ENCODE assay signal across 8 cellular contexts in the genomic region with DNA sequence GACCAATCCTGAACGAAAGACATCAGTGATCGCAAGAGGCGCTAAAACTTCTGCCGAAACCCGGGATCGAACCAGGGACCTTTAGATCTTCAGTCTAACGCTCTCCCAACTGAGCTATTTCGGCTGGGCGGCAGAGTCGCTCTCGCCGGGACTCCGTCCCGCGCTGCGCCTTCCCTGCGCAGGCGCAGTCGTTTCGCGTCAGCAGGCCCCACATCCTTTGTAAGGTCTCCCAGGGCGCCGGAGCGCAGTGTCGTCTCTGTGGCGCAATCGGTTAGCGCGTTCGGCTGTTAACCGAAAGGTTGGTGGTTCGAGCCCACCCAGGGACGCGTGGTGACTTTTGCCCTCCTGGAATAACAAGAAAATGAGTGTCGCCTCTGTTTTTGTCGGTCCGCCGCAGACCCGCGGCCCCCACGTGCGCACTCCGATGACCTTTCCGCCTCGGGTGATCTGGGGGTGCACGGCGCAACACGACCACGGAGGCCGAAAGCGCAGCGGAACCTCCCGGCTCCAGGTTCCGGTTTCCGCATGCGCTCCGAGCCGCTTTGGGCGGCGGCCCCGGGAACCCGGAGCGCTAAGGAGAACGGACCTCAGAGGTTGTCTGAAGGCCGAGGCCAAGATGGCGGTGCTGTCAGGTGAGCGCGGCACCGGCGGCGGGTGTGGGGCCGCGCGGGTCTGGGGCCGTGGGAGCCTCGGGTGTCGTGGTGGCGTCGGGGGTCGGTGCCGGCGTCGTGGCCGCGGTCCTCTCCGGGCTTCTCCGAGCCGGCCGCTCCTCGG. TPM values are rescaled to one million over a fixed set of nuclear protein-coding genes. Genes with fewer than 3 reads are reported as not detected.
DNase-seq lines count a peak whose midpoint lies in the region; TF ChIP-seq lines count a peak whose summit lies in the region.

A gene (plus strand): TSS at position 597 of the 774 bp plus-strand sequence. CDS start 20 bp downstream, at position 617.

- H4K20me1 ChIP-seq in MM.1S (ENCODE audit: insufficient read depth, low read length) (no peaks in the 10 kb centered on the region), neural cell (ENCODE audit: insufficient read depth) (no peaks in the 10 kb centered on the region)

- peak within 1 kb of the TSS; percentile 91 for H3K9ac ChIP-seq in MM.1S (ENCODE audit: low read length)
- peak within 1 kb of the TSS; percentile 85 for H3K9ac ChIP-seq in neural cell (ENCODE audit: low read length)

- TF ChIP-seq EP300 in neural cell (conservative IDR thresholded peaks at IDR 0.05; ENCODE audit: poor library complexity, severe bottlenecking) = peak; percentile 83
- TF ChIP-seq EP300 in stomach (IDR thresholded peaks at IDR 0.05) = no peak

- peak within 1 kb of the TSS; percentile 75 for H2AFZ ChIP-seq in MM.1S (ENCODE audit: low read length)
- peak within 1 kb of the TSS; percentile 69 for H2AFZ ChIP-seq in neural cell (ENCODE audit: low read depth, low read length)

- H3K4me2 ChIP-seq in MM.1S (ENCODE audit: low read depth, low read length) (peak within 1 kb of the TSS; percentile 85), neural cell (ENCODE audit: low read length) (peak within 1 kb of the TSS; percentile 90)

- H3K4me3 ChIP-seq in HAP-1 (peak within 1 kb of the TSS; percentile 59), MM.1S (ENCODE audit: low read length) (peak within 1 kb of the TSS; percentile 96), neural cell (ENCODE audit: low read length) (peak within 1 kb of the TSS; percentile 99), stomach (peak within 1 kb of the TSS; percentile 72 to 96 (median 91))

- DNase-seq in GDM1 (lab: John Stamatoyannopoulos, UW) = peak; percentile 82
- peak; percentile 76 to 92 for DNase-seq in HAP-1 (ENCODE audit: low spot score in 2 of 2)
- peak; percentile 94 for DNase-seq in MM.1S
- DNase-seq in SHP77 treated with DMSO at 0.1 percent for 48 hours (lab: John Stamatoyannopoulos, UW) = peak; percentile 58
- peak; percentile 92 for DNase-seq in activated effector memory CD4-positive, alpha-beta T cell treated with Interleukin-2 at 50 U/mL for 16 hours
- peak; percentile 82 for DNase-seq in fibroblast of the conjunctiva (ENCODE audit: low read depth)
- DNase-seq in stomach = peak; percentile 92

- peaks cover 20% of the 10 kb centered on the region for H3F3A ChIP-seq in MM.1S (ENCODE audit: insufficient read depth, low read length)
- no peaks in the 10 kb centered on the region for H3F3A ChIP-seq in neural cell (ENCODE audit: insufficient read depth, low read length, poor library complexity, severe bottlenecking)

- peaks cover 28% of the 10 kb centered on the region for H3K36me3 ChIP-seq in HAP-1 (replicated peaks)
- no peaks in the 10 kb centered on the region for H3K36me3 ChIP-seq in MM.1S (replicated peaks; ENCODE audit: insufficient read depth, low read length)
- H3K36me3 ChIP-seq in neural cell (ENCODE audit: insufficient read depth, low read length) = no peaks in the 10 kb centered on the region
- peaks cover 10 to 29% (median 23%) of the 10 kb centered on the region in 4 donors for H3K36me3 ChIP-seq in stomach

- H3K9me2 ChIP-seq in MM.1S (replicated peaks; ENCODE audit: insufficient read depth, low read length) (no peaks in the 10 kb centered on the region), neural cell (ENCODE audit: insufficient read depth, low read length) (no peaks in the 10 kb centered on the region)

- WGBS in stomach, 5 donors = 0 to 1% (median 0%) methylated on average over 34 to 90 of the region's 90 CpGs

- H3K4me1 ChIP-seq in HAP-1 (peaks cover 11% of the 10 kb centered on the region), MM.1S (ENCODE audit: low read length) (0 out of 2 replicates have a peak, but pooled peaks cover 3% of the 10 kb centered on the region), stomach (peaks cover 12 to 56% (median 45%) of the 10 kb centered on the region in 4 donors)

- H3K79me2 ChIP-seq in MM.1S (ENCODE audit: low read length) (peaks cover 45% of the 10 kb centered on the region), neural cell (replicated peaks; ENCODE audit: insufficient read depth, low read length) (peaks cover 10% of the 10 kb centered on the region)

- TF ChIP-seq CTCF in MM.1S (IDR thresholded peaks at IDR 0.05; ENCODE audit: low read length) (peak; percentile 36), neural cell (IDR thresholded peaks at IDR 0.05; ENCODE audit: poor library complexity, severe bottlenecking) (peak; percentile 66), stomach (IDR thresholded peaks at IDR 0.05) (peak in 1 of 7 experiments; percentile 37)

- H3K9me3 ChIP-seq in HAP-1 = no peaks in the 10 kb centered on the region
- no peaks in the 10 kb centered on the region for H3K9me3 ChIP-seq in MM.1S (replicated peaks; ENCODE audit: insufficient read depth, low read length)
- H3K9me3 ChIP-seq in neural cell (ENCODE audit: low read length) = no peaks in the 10 kb centered on the region
- no peaks in the 10 kb centered on the region for H3K9me3 ChIP-seq in stomach

- TF ChIP-seq RAD21 in neural cell (conservative IDR thresholded peaks at IDR 0.05) = peak; percentile 50

- TF ChIP-seq POLR2A in stomach (IDR thresholded peaks at IDR 0.05) = no peak

- H3K27me3 ChIP-seq in HAP-1 (ENCODE audit: low read depth) (no peaks in the 10 kb centered on the region), MM.1S (replicated peaks; ENCODE audit: insufficient read depth, low read length) (no peaks in the 10 kb centered on the region), neural cell (ENCODE audit: insufficient read depth, low read depth, low read length) (no peaks in the 10 kb centered on the region), stomach (no peaks in the 10 kb centered on the region)

- H3K27ac ChIP-seq in MM.1S (ENCODE audit: low read length) (peak within 1 kb of the TSS; percentile 78; the same call in 1 of the 2 replicates), neural cell (ENCODE audit: low read length) (peak within 1 kb of the TSS; percentile 80), stomach (peak within 1 kb of the TSS; percentile 88 to 92 (median 89))

- intact Hi-C loops in stomach (cut with DNase I; ENCODE audit: low total_unique reads) = no loop called here

- in situ Hi-C loops in HAP-1 (cut with MboI; ENCODE audit: low sequenced_read_pairs) = loop anchor here (5.0 kb wide), 1 partner anchor 101 kb away; no protein-coding TSS in a partner anchor

TF ChIP-seq in neural cell, 6 proteins besides CTCF, POLR2A, EP300 and RAD21:
- TF ChIP-seq SMC3 (conservative IDR thresholded peaks at IDR 0.05; ENCODE audit: poor library complexity) = peak; percentile 68
- TF ChIP-seq EZH2 (IDR thresholded peaks at IDR 0.05; ENCODE audit: borderline replicate concordance, insufficient read depth, low read length, poor library complexity, severe bottlenecking) = no peak
- TF ChIP-seq POLR2AphosphoS5 (IDR thresholded peaks at IDR 0.05) = peak; percentile 85
- TF ChIP-seq MXI1 (conservative IDR thresholded peaks at IDR 0.05; ENCODE audit: poor library complexity, severe bottlenecking) = peak; percentile 87
- TF ChIP-seq, protein P1, sequence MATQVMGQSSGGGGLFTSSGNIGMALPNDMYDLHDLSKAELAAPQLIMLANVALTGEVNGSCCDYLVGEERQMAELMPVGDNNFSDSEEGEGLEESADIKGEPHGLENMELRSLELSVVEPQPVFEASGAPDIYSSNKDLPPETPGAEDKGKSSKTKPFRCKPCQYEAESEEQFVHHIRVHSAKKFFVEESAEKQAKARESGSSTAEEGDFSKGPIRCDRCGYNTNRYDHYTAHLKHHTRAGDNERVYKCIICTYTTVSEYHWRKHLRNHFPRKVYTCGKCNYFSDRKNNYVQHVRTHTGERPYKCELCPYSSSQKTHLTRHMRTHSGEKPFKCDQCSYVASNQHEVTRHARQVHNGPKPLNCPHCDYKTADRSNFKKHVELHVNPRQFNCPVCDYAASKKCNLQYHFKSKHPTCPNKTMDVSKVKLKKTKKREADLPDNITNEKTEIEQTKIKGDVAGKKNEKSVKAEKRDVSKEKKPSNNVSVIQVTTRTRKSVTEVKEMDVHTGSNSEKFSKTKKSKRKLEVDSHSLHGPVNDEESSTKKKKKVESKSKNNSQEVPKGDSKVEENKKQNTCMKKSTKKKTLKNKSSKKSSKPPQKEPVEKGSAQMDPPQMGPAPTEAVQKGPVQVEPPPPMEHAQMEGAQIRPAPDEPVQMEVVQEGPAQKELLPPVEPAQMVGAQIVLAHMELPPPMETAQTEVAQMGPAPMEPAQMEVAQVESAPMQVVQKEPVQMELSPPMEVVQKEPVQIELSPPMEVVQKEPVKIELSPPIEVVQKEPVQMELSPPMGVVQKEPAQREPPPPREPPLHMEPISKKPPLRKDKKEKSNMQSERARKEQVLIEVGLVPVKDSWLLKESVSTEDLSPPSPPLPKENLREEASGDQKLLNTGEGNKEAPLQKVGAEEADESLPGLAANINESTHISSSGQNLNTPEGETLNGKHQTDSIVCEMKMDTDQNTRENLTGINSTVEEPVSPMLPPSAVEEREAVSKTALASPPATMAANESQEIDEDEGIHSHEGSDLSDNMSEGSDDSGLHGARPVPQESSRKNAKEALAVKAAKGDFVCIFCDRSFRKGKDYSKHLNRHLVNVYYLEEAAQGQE (IDR thresholded peaks at IDR 0.05; ENCODE audit: borderline replicate concordance) = peak; percentile 54
- TF ChIP-seq TAF1 (IDR thresholded peaks at IDR 0.05; ENCODE audit: low read depth) = peak; percentile 61
TF ChIP-seq in neural cell: peak in this region for 5.

RNA-seq across cellular contexts. Expression of the gene that starts here (rescaled TPM):
- polyA plus RNA-seq in neural cell (192 and 196 TPM in 2 replicates), stomach (100 to 1,000 TPM; 107 to 169 (median 138) TPM)
- polyA minus RNA-seq in neural cell = 53.8 and 57.0 TPM in 2 replicates
- total RNA-seq in stomach = 100 to 1,000 TPM in 3 of 5 donors, 10 to 100 TPM in 2; 31.6 to 217 (median 102) TPM

Comparison
In these comparisons a context has a peak if more than half of its experiments do, and no peak if none do; other contexts are left out.
1. Peak in every context shown above with its lines: DNase-seq, H3K4me3 ChIP-seq and H3K27ac ChIP-seq.